In genomic region chr14:93970967-93971634, GRCh38 we compare ENCODE assay signal across 8 cellular contexts. TPM values are rescaled to one million over a fixed set of nuclear protein-coding genes. Genes with fewer than 3 reads are reported as not detected.
DNase-seq lines count a peak whose midpoint lies in the region; ATAC-seq and TF ChIP-seq lines count a peak whose summit lies in the region.

No MANE protein-coding gene starts in this region.

- no peaks in the 10 kb centered on the region for H3K9me3 ChIP-seq in WERI-Rb-1 (ENCODE audit: severe bottlenecking)

- H3K36me3 ChIP-seq in WERI-Rb-1 = no peaks in the 10 kb centered on the region

- no peak overlapping the region for H3K4me3 ChIP-seq in WERI-Rb-1 (ENCODE audit: low read depth, low read length)

- peaks cover 54% of the 10 kb centered on the region for H3K27me3 ChIP-seq in WERI-Rb-1 (ENCODE audit: insufficient read depth, low read depth, severe bottlenecking)

- peak overlapping the region; percentile 23 to 91 (median 88) for H3K27ac Mint-ChIP-seq in CD14-positive monocyte

- DNase-seq in CD14-positive monocyte (ENCODE audit: low spot score) = no peak
- peak; percentile 55 for DNase-seq in GM19238 (ENCODE audit: insufficient read length, low spot score)
- DNase-seq in WERI-Rb-1 = peak; percentile 68
- peak; percentile 44 for DNase-seq in glomerular visceral epithelial cell (ENCODE audit: extremely low spot score)
- peak; percentile 62 for DNase-seq in stimulated activated naive CD4-positive, alpha-beta T cell treated with Interleukin-2 at 50 U/mL for 16 hours (lab: John Stamatoyannopoulos, UW)
- no peak for DNase-seq in AML-193 (lab: John Stamatoyannopoulos, UW)
- no peak for DNase-seq in NCI-H226

- peaks cover 68% of the 10 kb centered on the region for H3K4me1 Mint-ChIP-seq in CD14-positive monocyte

- peaks cover 0 to 8% of the 10 kb centered on the region in 2 donors for H3K36me3 Mint-ChIP-seq in CD14-positive monocyte

- H3K4me3 Mint-ChIP-seq in CD14-positive monocyte = peak overlapping the region; percentile 90 to 98

- TF ChIP-seq CTCF in CD14-positive monocyte (IDR thresholded peaks at IDR 0.05) (peak; percentile 55), WERI-Rb-1 (IDR thresholded peaks at IDR 0.05; ENCODE audit: low read depth, low read length) (no peak)

- intact Hi-C loops in CD14-positive monocyte (cut with micrococcal nuclease) = loop anchor here (1.0 to 2.0 kb wide), 3 partner anchors 11 to 30 kb away; no protein-coding TSS in a partner anchor

- no peak overlapping the region for H3K27ac ChIP-seq in WERI-Rb-1

- peak; percentile 54 for ATAC-seq in HG03354 (IDR thresholded peaks at IDR 0.05; ENCODE audit: poor library complexity, severe bottlenecking, unreplicated experiment)

- peaks cover 0 to 1% (median 0%) of the 10 kb centered on the region in 7 donors for H3K9me3 Mint-ChIP-seq in CD14-positive monocyte

- H3K27me3 Mint-ChIP-seq in CD14-positive monocyte (ENCODE audit: low read depth in 3 of 3) = peaks cover 3 to 14% (median 6%) of the 10 kb centered on the region in 3 donors

RNA-seq across cellular contexts. Expression of gene ASB2, which starts 5.3 kb away (rescaled TPM):
- polyA plus RNA-seq in CD14-positive monocyte = 1 to 10 TPM in 1 of 2 donors, under 1 TPM in 1; 0.25 to 1.4 TPM

RNA-seq across cellular contexts. Expression of gene CCDC197, which starts 26.0 kb away (rescaled TPM):
- polyA plus RNA-seq in CD14-positive monocyte = not detected

RNA-seq across cellular contexts. Expression of gene FAM181A, which starts 44.0 kb away (rescaled TPM):
- not detected for polyA plus RNA-seq in CD14-positive monocyte

RNA-seq across cellular contexts. Expression of gene OTUB2, which starts 55.0 kb away (rescaled TPM):
- polyA plus RNA-seq in CD14-positive monocyte = under 1 TPM; 0.28 to 0.95 TPM

Comparison
In these comparisons a context has a peak if more than half of its experiments do, and no peak if none do; other contexts are left out.
1. DNase-seq: peak in GM19238 (single experiment), WERI-Rb-1 (single experiment), glomerular visceral epithelial cell (single experiment) and stimulated activated naive CD4-positive, alpha-beta T cell treated with Interleukin-2 at 50 U/mL for 16 hours (single experiment); none in CD14-positive monocyte (single experiment), AML-193 (0 of 2) and NCI-H226 (single experiment).